In the genomic region with DNA sequence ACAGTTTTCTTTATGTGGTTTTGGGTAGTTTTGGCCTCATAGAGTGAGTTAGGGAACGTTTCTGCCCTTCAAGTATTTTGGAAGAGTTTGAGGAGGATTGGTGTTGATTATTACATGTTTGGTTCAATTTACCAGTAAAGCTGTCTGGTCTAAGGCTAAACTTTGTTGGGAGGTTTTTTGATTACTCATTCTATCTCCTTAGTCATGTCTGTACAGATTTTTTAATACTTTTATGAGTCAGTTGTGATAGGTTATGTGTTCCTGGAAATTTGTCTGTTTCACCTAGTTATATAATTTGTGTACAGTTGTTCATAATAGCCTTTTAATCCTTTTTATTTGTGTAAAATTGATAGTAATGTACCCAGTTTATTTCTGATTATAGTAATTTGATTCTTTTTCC, we compare ENCODE assay signal across 30 cellular contexts. TPM values are rescaled to one million over a fixed set of nuclear protein-coding genes. Genes with fewer than 3 reads are reported as not detected.
"Had no signal": no experiment of that assay in that cellular context is flagged by ENCODE, and none has a peak within 500 bp of the region (broad histone marks: within the 10 kb centered on the region; RNA-seq: fewer than 3 reads in every experiment).

No MANE protein-coding gene starts in this region.

- H3K9ac ChIP-seq: neural progenitor cell had no signal

- H3K4me1 ChIP-seq: gastroesophageal sphincter, heart left ventricle, lower lobe of right lung, neural progenitor cell, stomach, suprapubic skin, tibial nerve had no signal

- H2AFZ ChIP-seq: neural progenitor cell had no signal

- ATAC-seq: gastroesophageal sphincter; heart left ventricle; lower lobe of right lung; sciatic nerve; stimulated activated memory B cell treated with anti-CD40 and anti-IgM and Interleukin-4, amounts not matched to agents 10 μg/mL and 1 μg/mL and 100 μg/mL, for 72 hours; WTC11 had no signal

- DNase-seq: activated CD4-positive, alpha-beta T cell treated with anti-CD3 and anti-CD28 coated beads for 4 hours; activated CD4-positive, alpha-beta T cell treated with anti-CD3 and anti-CD28 coated beads, Interleukin-2, amount 50 U/mL, for 48 hours; activated effector memory CD4-positive, alpha-beta T cell treated with anti-CD3 and anti-CD28 coated beads, Interleukin-2, amount 50 U/mL, for 16 hours; activated naive CD4-positive, alpha-beta T cell treated with anti-CD3 and anti-CD28 coated beads, Interleukin-2, amount 10 ng/mL, durations not matched to agents 7 days and 5 days; activated T-cell treated with anti-CD3 and anti-CD28 coated beads, Interleukin-2, amount 50 U/mL, for 48 hours; effector CD4-positive, alpha-beta T cell; heart left ventricle; islet precursor cell; lower lobe of right lung; naive B cell; small intestine; stimulated activated CD4-positive, alpha-beta T cell treated with anti-CD3 and anti-CD28 coated beads, Interleukin-2, amount 100 ng/mL, for 24 hours; stomach; T1000 had no signal

- H3K4me2 ChIP-seq: neural progenitor cell had no signal

- H3K4me3 ChIP-seq: gastroesophageal sphincter, heart left ventricle, lower lobe of right lung, neural progenitor cell, stomach, suprapubic skin, tibial nerve had no signal

- H3K4me3 Mint-ChIP-seq: activated naive CD4-positive, alpha-beta T cell treated with anti-CD3 and anti-CD28 coated beads, Interleukin-2, amount 10 ng/mL, durations not matched to agents 7 days and 5 days; naive B cell; neural progenitor cell; stimulated activated memory B cell treated with anti-CD40 and anti-IgM and Interleukin-4, amounts not matched to agents 10 μg/mL and 1 μg/mL and 100 μg/mL, for 72 hours; T-helper 1 cell treated with Interleukin-12 subunit alpha and Interleukin-12 subunit beta and Interleukin-4 antibody, amounts not matched to agents 30 μg/mL and 1 μg/mL, for 36 hours; WTC11 had no signal

- H3K36me3 ChIP-seq: gastroesophageal sphincter, heart left ventricle, lower lobe of right lung, neural progenitor cell, stomach, suprapubic skin, tibial nerve had no signal

- H3K27me3 ChIP-seq: gastroesophageal sphincter, neural progenitor cell, stomach, suprapubic skin, tibial nerve had no signal

- H3K27ac ChIP-seq: gastroesophageal sphincter, heart left ventricle, lower lobe of right lung, neural progenitor cell, stomach, suprapubic skin, tibial nerve had no signal

- H3K27ac Mint-ChIP-seq: activated naive CD4-positive, alpha-beta T cell treated with anti-CD3 and anti-CD28 coated beads, Interleukin-2, amount 10 ng/mL, durations not matched to agents 7 days and 5 days; naive B cell; neural progenitor cell; stimulated activated memory B cell treated with anti-CD40 and anti-IgM and Interleukin-4, amounts not matched to agents 10 μg/mL and 1 μg/mL and 100 μg/mL, for 72 hours; T-helper 1 cell treated with Interleukin-12 subunit alpha and Interleukin-12 subunit beta and Interleukin-4 antibody, amounts not matched to agents 30 μg/mL and 1 μg/mL, for 36 hours; WTC11 had no signal

- H3K36me3 Mint-ChIP-seq: activated naive CD4-positive, alpha-beta T cell treated with anti-CD3 and anti-CD28 coated beads, Interleukin-2, amount 10 ng/mL, durations not matched to agents 7 days and 5 days; neural progenitor cell; stimulated activated memory B cell treated with anti-CD40 and anti-IgM and Interleukin-4, amounts not matched to agents 10 μg/mL and 1 μg/mL and 100 μg/mL, for 72 hours; WTC11 had no signal

- FAIRE-seq: endometrium, small intestine had no signal

- H3K4me1 Mint-ChIP-seq: activated naive CD4-positive, alpha-beta T cell treated with anti-CD3 and anti-CD28 coated beads, Interleukin-2, amount 10 ng/mL, durations not matched to agents 7 days and 5 days; naive B cell; neural progenitor cell; stimulated activated memory B cell treated with anti-CD40 and anti-IgM and Interleukin-4, amounts not matched to agents 10 μg/mL and 1 μg/mL and 100 μg/mL, for 72 hours; WTC11 had no signal

- H3K9me3 ChIP-seq: suprapubic skin had no signal

RNA-seq across cellular contexts. Expression of a gene that starts 20.4 kb away (rescaled TPM):
- total RNA-seq: cardiac septum, chondrocyte, lower lobe of right lung, mucosa of gallbladder, osteoblast, renal cortical epithelial cell, sciatic nerve, suprapubic skin, urinary bladder, WTC11 had no signal
- polyA plus RNA-seq: esophagus had no signal
